Comparison of ENCODE assay signal across 8 cellular contexts in genomic region chr7:110264288-110264687, GRCh38.
"Had no signal": no experiment of that assay in that cellular context is flagged by ENCODE, and none has a peak within 500 bp of the region (broad histone marks: within the 10 kb centered on the region; RNA-seq: fewer than 3 reads in every experiment).

No MANE protein-coding gene starts in this region.

- H3K27ac Mint-ChIP-seq: GM23338, H9 had no signal

- H2AFZ ChIP-seq: GM23338 had no signal

- H3K4me1 Mint-ChIP-seq: GM23338, H9 had no signal

- H3K4me3 ChIP-seq: GM23338, K562 had no signal

- H3K4me2 ChIP-seq: GM23338 had no signal

- ATAC-seq: GM23338, K562 had no signal

- FAIRE-seq: H1, H54, HTR-8/SVneo, K562 had no signal

- H3K4me3 Mint-ChIP-seq: GM23338, H9 had no signal

- DNase-seq: H9, HCEC 1CT, IMR-90 had no signal
